In the genomic region with DNA sequence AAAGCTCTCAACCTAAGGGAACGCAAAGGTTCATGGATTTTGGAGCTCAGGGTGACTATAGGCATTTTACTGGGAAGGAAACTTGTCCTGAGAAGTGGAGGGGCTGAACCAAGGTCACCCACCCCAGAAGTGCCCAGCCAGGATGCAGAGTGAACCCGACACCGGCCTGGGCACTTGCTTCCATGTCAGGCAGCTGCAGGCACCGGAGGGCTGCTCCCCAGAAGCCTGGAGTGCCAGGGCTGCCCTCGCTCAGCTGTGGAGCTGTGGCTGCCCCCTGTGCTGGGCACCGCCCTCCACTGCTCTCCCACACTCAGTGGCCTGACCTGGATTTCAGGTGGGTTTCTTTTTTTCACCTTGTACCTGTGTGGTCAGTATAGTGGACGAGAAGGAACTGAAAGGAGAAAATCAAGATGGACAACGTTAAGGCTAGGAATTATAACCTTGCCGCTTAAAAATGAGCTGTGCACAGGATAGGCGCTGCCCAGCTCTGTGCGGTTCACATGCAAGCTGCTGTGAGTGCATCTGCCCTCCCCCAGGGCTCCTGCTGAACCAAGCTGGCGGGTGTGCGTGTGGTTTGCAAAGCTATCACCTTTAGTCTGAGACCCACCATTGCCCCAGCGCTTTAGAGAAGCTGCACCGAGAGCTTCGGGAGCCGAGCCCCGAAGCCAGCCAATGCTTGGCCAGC, we compare ENCODE assay signal across 10 cellular contexts. TPM values are rescaled to one million over a fixed set of nuclear protein-coding genes. Genes with fewer than 3 reads are reported as not detected.
A peak's percentile ranks its signal among the peaks of the same experiment; 100 is the strongest.
DNase-seq lines count a peak whose midpoint lies in the region; ATAC-seq and TF ChIP-seq lines count a peak whose summit lies in the region.
"Had no signal": no experiment of that assay in that cellular context is flagged by ENCODE, and none has a peak within 500 bp of the region (broad histone marks: within the 10 kb centered on the region; RNA-seq: fewer than 3 reads in every experiment).

No MANE protein-coding gene starts in this region.

- peak overlapping the region; percentile 85 to 88 for H3K27ac Mint-ChIP-seq in natural killer cell treated with Interleukin-12 subunit alpha and Interleukin-12 subunit beta and Interleukin-15 and Interleukin-18, amount 100 ng/mL, for 72 hours

- peak overlapping the region; percentile 100 for H3K4me2 ChIP-seq in Karpas-422 (ENCODE audit: low read depth, low read length, poor library complexity, severe bottlenecking)

- H3K27ac ChIP-seq in Karpas-422 (ENCODE audit: low read length): no peak overlapping the region
- peak overlapping the region; percentile 4 for H3K27ac ChIP-seq in brain microvascular endothelial cell

- H3K4me1 Mint-ChIP-seq in natural killer cell treated with Interleukin-12 subunit alpha and Interleukin-12 subunit beta and Interleukin-15 and Interleukin-18, amount 100 ng/mL, for 72 hours (ENCODE audit: low read depth in 2 of 2): peaks cover 21 to 24% of the 10 kb centered on the region in 2 donors

- H3K9ac ChIP-seq in Karpas-422 (ENCODE audit: low read length): peak overlapping the region; percentile 99; the same call in 1 of the 2 replicates

- H3K4me3 ChIP-seq in BJ (ENCODE audit: low read depth, low read length) (0 out of 2 replicates have a peak overlapping the region, but pooled peaks have one; percentile 2), Karpas-422 (ENCODE audit: low read length) (peak overlapping the region; percentile 85; the same call in 1 of the 2 replicates), brain microvascular endothelial cell (ENCODE audit: low read depth, low read length) (peak overlapping the region; percentile 98)

- no peaks in the 10 kb centered on the region for H3K36me3 Mint-ChIP-seq in natural killer cell treated with Interleukin-12 subunit alpha and Interleukin-12 subunit beta and Interleukin-15 and Interleukin-18, amount 100 ng/mL, for 72 hours

- no peaks in the 10 kb centered on the region for H3K9me2 ChIP-seq in Karpas-422 (replicated peaks; ENCODE audit: insufficient read depth, low read length)

- TF ChIP-seq CTCF in BJ (IDR thresholded peaks at IDR 0.05; ENCODE audit: insufficient read depth, low read depth, low read length) (no peak), brain microvascular endothelial cell (IDR thresholded peaks at IDR 0.05; ENCODE audit: low read depth, low read length, missing control alignments) (no peak)

- no peaks in the 10 kb centered on the region for H3K9me3 ChIP-seq in Karpas-422 (ENCODE audit: low read length)

- in situ Hi-C loops in brain microvascular endothelial cell (cut with HindIII; ENCODE audit: low pct_ligation_motif_present, low sequenced_read_pairs): no loop called here

- H3K4me3 Mint-ChIP-seq in natural killer cell treated with Interleukin-12 subunit alpha and Interleukin-12 subunit beta and Interleukin-15 and Interleukin-18, amount 100 ng/mL, for 72 hours: peak overlapping the region; percentile 96

- no peak for ATAC-seq in natural killer cell treated with Interleukin-12 subunit alpha and Interleukin-12 subunit beta and Interleukin-15 and Interleukin-18, amount 100 ng/mL, for 72 hours
- ATAC-seq in HG03460 (IDR thresholded peaks at IDR 0.05; ENCODE audit: unreplicated experiment) (no peak), HG02852 (IDR thresholded peaks at IDR 0.05; ENCODE audit: unreplicated experiment) (no peak)

- H3K9me3 Mint-ChIP-seq in natural killer cell treated with Interleukin-12 subunit alpha and Interleukin-12 subunit beta and Interleukin-15 and Interleukin-18, amount 100 ng/mL, for 72 hours: no peaks in the 10 kb centered on the region

- no peaks in the 10 kb centered on the region for H3K27me3 Mint-ChIP-seq in natural killer cell treated with Interleukin-12 subunit alpha and Interleukin-12 subunit beta and Interleukin-15 and Interleukin-18, amount 100 ng/mL, for 72 hours

- H3K27me3 ChIP-seq in BJ (ENCODE audit: control insufficient read depth, insufficient read depth, low read length): no peaks in the 10 kb centered on the region
- no peaks in the 10 kb centered on the region for H3K27me3 ChIP-seq in Karpas-422 (ENCODE audit: low read length)
- H3K27me3 ChIP-seq in brain microvascular endothelial cell (replicated peaks): no peaks in the 10 kb centered on the region

- H2AFZ ChIP-seq in Karpas-422 (ENCODE audit: low read length): no peak overlapping the region

- POLR2A ChIA-PET in BJ (lab: Charles Lee): no interaction called here

- peaks cover 67% of the 10 kb centered on the region for H3K4me1 ChIP-seq in Karpas-422 (ENCODE audit: low read length)

- H4K20me1 ChIP-seq in Karpas-422 (ENCODE audit: insufficient read depth, low read depth, low read length): peaks cover 18% of the 10 kb centered on the region

- H3K79me2 ChIP-seq in Karpas-422 (ENCODE audit: low read length): peaks cover 67% of the 10 kb centered on the region

- CTCF ChIA-PET in BJ (lab: Yijun Ruan, JAX): interaction anchor here (1.3 kb wide), 1 partner anchor 56 kb away, joined by 4 read pairs; no protein-coding TSS in a partner anchor

- H3K36me3 ChIP-seq in BJ (ENCODE audit: control insufficient read depth, insufficient read depth, low read length): peaks cover 4% of the 10 kb centered on the region
- H3K36me3 ChIP-seq in Karpas-422 (ENCODE audit: insufficient read depth, low read length): no peaks in the 10 kb centered on the region
- H3K36me3 ChIP-seq in brain microvascular endothelial cell (replicated peaks): no peaks in the 10 kb centered on the region

- DNase-seq in BJ (ENCODE audit: low read depth) (no peak), Karpas-422 (no peak), brain microvascular endothelial cell (no peak), NCI-H774 (lab: John Stamatoyannopoulos, UW) (no peak), H4 (ENCODE audit: low spot score) (no peak)
- no peak for DNase-seq in natural killer cell treated with Interleukin-12 subunit alpha and Interleukin-12 subunit beta and Interleukin-15 and Interleukin-18, amount 100 ng/mL, for 72 hours (ENCODE audit: low spot score)
- DNase-seq: cortex of kidney, NCI-H1417 treated with DMSO at 0.1 percent for 48 hours had no signal

RNA-seq across cellular contexts. Expression of a gene that starts 2.2 kb away (rescaled TPM):
- 12.3 and 22.5 TPM in 2 replicates for polyA plus RNA-seq in BJ (2011; rRNA removed)
- polyA minus RNA-seq in BJ (2011; rRNA and poly(A)+ RNA removed): 8.6 and 18.4 TPM in 2 replicates
- 59.2 and 82.4 TPM in 2 replicates for total RNA-seq in Karpas-422 (2014; rRNA removed; shearing (Covaris generic); ENCODE audit: low replicate concordance)
- total RNA-seq in natural killer cell treated with Interleukin-12 subunit alpha and Interleukin-12 subunit beta and Interleukin-15 and Interleukin-18, amount 100 ng/mL, for 72 hours: 100 to 1,000 TPM in 1 of 2 donors, 10 to 100 TPM in 1; 92.8 to 132 TPM
- total RNA-seq in H4 (2014; rRNA removed; shearing (Covaris generic)): 2.6 and 4.4 TPM in 2 replicates

RNA-seq across cellular contexts. Expression of a gene that starts 30.1 kb away (rescaled TPM):
- 46.2 and 47.6 TPM in 2 replicates for polyA plus RNA-seq in BJ (2011; rRNA removed)
- polyA minus RNA-seq in BJ (2011; rRNA and poly(A)+ RNA removed): 19.7 and 20.9 TPM in 2 replicates
- total RNA-seq in Karpas-422 (2014; rRNA removed; shearing (Covaris generic); ENCODE audit: low replicate concordance): 26.2 and 35.6 TPM in 2 replicates
- total RNA-seq in natural killer cell treated with Interleukin-12 subunit alpha and Interleukin-12 subunit beta and Interleukin-15 and Interleukin-18, amount 100 ng/mL, for 72 hours: 10 to 100 TPM; 56.1 to 61.1 TPM
- total RNA-seq in H4 (2014; rRNA removed; shearing (Covaris generic)): 54.4 and 71.2 TPM in 2 replicates

Comparison
In these comparisons a context has a peak if more than half of its experiments do, and no peak if none do; other contexts are left out.
1. H3K4me3 ChIP-seq: peak in every context shown above with its lines; median percentile 98 in brain microvascular endothelial cell; 85 in Karpas-422; 2 in BJ.
2. RNA of a gene that starts 2.2 kb away (total RNA-seq): 92.8 to 132 TPM in natural killer cell treated with Interleukin-12 subunit alpha and Interleukin-12 subunit beta and Interleukin-15 and Interleukin-18, amount 100 ng/mL, for 72 hours and 59.2 to 82.4 TPM in Karpas-422; 2.6 to 4.4 TPM in H4; every median in the first group is over 10 times any median in the second.